Comparison of ENCODE assay signal across 1 cellular context in genomic region chr10:89644967-89645741, GRCh38.
TF ChIP-seq lines count a peak whose summit lies in the region.

Gene PANK1, minus strand, starts transcription at chr10:89645242. Its CDS starts 351 bp downstream, at chr10:89644891.

TF ChIP-seq in HEK293, 187 proteins besides CTCF, POLR2A, EP300 and RAD21 (continued from another document):
- TF ChIP-seq ZBTB10 (tag by site-specific recombination; IDR thresholded peaks at IDR 0.05), result peak; percentile 64; the same call in 1 of the 2 replicates
- TF ChIP-seq ZNF133 (tag by site-specific recombination; IDR thresholded peaks at IDR 0.05), result no peak
- no peak for TF ChIP-seq ZBTB6 (tag by site-specific recombination; IDR thresholded peaks at IDR 0.05)
- TF ChIP-seq KLF7 (tag by site-specific recombination; IDR thresholded peaks at IDR 0.05; ENCODE audit: borderline replicate concordance), result 0 out of 2 replicates have a peak, but pooled peaks have one; percentile 14
- TF ChIP-seq ZNF37A (tag by site-specific recombination; IDR thresholded peaks at IDR 0.05), result no peak
- 0 out of 2 replicates have a peak, but pooled peaks have one; percentile 3 for TF ChIP-seq PBX3 (CRISPR knock-in tag; IDR thresholded peaks at IDR 0.05)
- TF ChIP-seq ZNF677 (tag by site-specific recombination; IDR thresholded peaks at IDR 0.05), result no peak
- 0 out of 2 replicates have a peak, but pooled peaks have one; percentile 55 for TF ChIP-seq ZBTB7A (tag by site-specific recombination; IDR thresholded peaks at IDR 0.05; ENCODE audit: low read depth)
- no peak for TF ChIP-seq ZNF645 (tag by site-specific recombination; IDR thresholded peaks at IDR 0.05)
- TF ChIP-seq SETDB1 (IDR thresholded peaks at IDR 0.05; ENCODE audit: insufficient read length, low read length), result no peak
- TF ChIP-seq ZNF398 (tag by site-specific recombination; IDR thresholded peaks at IDR 0.05), result peak; percentile 98
- TF ChIP-seq ZNF239 (tag by site-specific recombination; IDR thresholded peaks at IDR 0.05), result no peak
- TF ChIP-seq ELK4 (IDR thresholded peaks at IDR 0.05; ENCODE audit: borderline replicate concordance, low read depth, low read length), result no peak
- no peak for TF ChIP-seq ZNF248 (tag by site-specific recombination; IDR thresholded peaks at IDR 0.05)
- TF ChIP-seq ZNF362 (tag by site-specific recombination; IDR thresholded peaks at IDR 0.05), result no peak
- no peak for TF ChIP-seq ZSCAN16 (tag by site-specific recombination; IDR thresholded peaks at IDR 0.05)
- peak; percentile 18; the same call in 1 of the 2 replicates for TF ChIP-seq ZSCAN23 (tag by site-specific recombination; IDR thresholded peaks at IDR 0.05)
- TF ChIP-seq ZNF610 (tag by site-specific recombination; IDR thresholded peaks at IDR 0.05; ENCODE audit: borderline replicate concordance), result no peak
- no peak for TF ChIP-seq ZNF423 (tag by site-specific recombination; IDR thresholded peaks at IDR 0.05)
- no peak for TF ChIP-seq ZNF175 (tag by site-specific recombination; IDR thresholded peaks at IDR 0.05)
- TF ChIP-seq YY2 (tag by site-specific recombination; IDR thresholded peaks at IDR 0.05), result no peak
- TF ChIP-seq HOXA7 (CRISPR knock-in tag; IDR thresholded peaks at IDR 0.05; ENCODE audit: borderline replicate concordance), result no peak
- TF ChIP-seq HIC1 (tag by site-specific recombination; IDR thresholded peaks at IDR 0.05), result peak; percentile 22; the same call in 1 of the 2 replicates
- TF ChIP-seq ZNF366 (tag by site-specific recombination; conservative IDR thresholded peaks at IDR 0.05), result peak; percentile 78
- no peak for TF ChIP-seq ZFP41 (tag by site-specific recombination; IDR thresholded peaks at IDR 0.05; ENCODE audit: borderline replicate concordance)
- peak; percentile 72 for TF ChIP-seq ZNF2 (tag by site-specific recombination; IDR thresholded peaks at IDR 0.05)
- TF ChIP-seq ZNF501 (tag by site-specific recombination; IDR thresholded peaks at IDR 0.05), result peak; percentile 78
- TF ChIP-seq ZNF521 (tag by site-specific recombination; IDR thresholded peaks at IDR 0.05), result no peak
- no peak for TF ChIP-seq ZNF266 (tag by site-specific recombination; IDR thresholded peaks at IDR 0.05; ENCODE audit: low read depth)
- TF ChIP-seq ZNF76 (tag by site-specific recombination; IDR thresholded peaks at IDR 0.05; ENCODE audit: borderline replicate concordance, low read depth), result no peak
- no peak for TF ChIP-seq ZNF121 (tag by site-specific recombination; IDR thresholded peaks at IDR 0.05)
- TF ChIP-seq REPIN1 (tag by site-specific recombination; IDR thresholded peaks at IDR 0.05; ENCODE audit: low read depth), result no peak
- TF ChIP-seq OVOL3 (tag by site-specific recombination; IDR thresholded peaks at IDR 0.05), result no peak
- TF ChIP-seq ZNF600 (tag by site-specific recombination; IDR thresholded peaks at IDR 0.05), result no peak
- TF ChIP-seq ZNF341 (tag by site-specific recombination; IDR thresholded peaks at IDR 0.05; ENCODE audit: low read depth), result peak; percentile 72
- no peak for TF ChIP-seq ZNF48 (tag by site-specific recombination; IDR thresholded peaks at IDR 0.05)
- TF ChIP-seq ZEB2 (tag by site-specific recombination; IDR thresholded peaks at IDR 0.05), result peak; percentile 83; the same call in 1 of the 2 replicates
- no peak for TF ChIP-seq ZNF580 (tag by site-specific recombination; IDR thresholded peaks at IDR 0.05)
- peak; percentile 99 for TF ChIP-seq WT1 (tag by site-specific recombination; IDR thresholded peaks at IDR 0.05)
- no peak for TF ChIP-seq ZNF571 (tag by site-specific recombination; IDR thresholded peaks at IDR 0.05)
- no peak for TF ChIP-seq ZNF555 (tag by site-specific recombination; conservative IDR thresholded peaks at IDR 0.05)
- TF ChIP-seq ZNF510 (tag by site-specific recombination; IDR thresholded peaks at IDR 0.05; ENCODE audit: insufficient replicate concordance), result no peak
- no peak for TF ChIP-seq HOXC10 (CRISPR knock-in tag; IDR thresholded peaks at IDR 0.05)
- no peak for TF ChIP-seq ZNF354C (tag by site-specific recombination; IDR thresholded peaks at IDR 0.05; ENCODE audit: borderline replicate concordance, low read depth)
- no peak; the same call in none of the 2 replicates for TF ChIP-seq KLF1 (tag by site-specific recombination; IDR thresholded peaks at IDR 0.05)
- TF ChIP-seq ZNF704 (tag by site-specific recombination; IDR thresholded peaks at IDR 0.05), result no peak
- TF ChIP-seq ZFP3 (tag by site-specific recombination; IDR thresholded peaks at IDR 0.05; ENCODE audit: low read depth), result no peak
- TF ChIP-seq ZNF10 (tag by site-specific recombination; IDR thresholded peaks at IDR 0.05), result no peak; the same call in 1 of the 2 replicates
- TF ChIP-seq GLIS1 (tag by site-specific recombination; IDR thresholded peaks at IDR 0.05), result peak; percentile 59
- no peak for TF ChIP-seq ZNF791 (tag by site-specific recombination; IDR thresholded peaks at IDR 0.05)
- TF ChIP-seq ZNF184 (tag by site-specific recombination; IDR thresholded peaks at IDR 0.05), result no peak
- peak; percentile 71; the same call in 1 of the 2 replicates for TF ChIP-seq TRIM28 (IDR thresholded peaks at IDR 0.05; ENCODE audit: borderline replicate concordance, low read length)
- TF ChIP-seq ZNF324 (tag by site-specific recombination; IDR thresholded peaks at IDR 0.05), result 0 out of 2 replicates have a peak, but pooled peaks have one; percentile 27
- TF ChIP-seq ZNF624 (tag by site-specific recombination; IDR thresholded peaks at IDR 0.05), result no peak
- TF ChIP-seq ZNF560 (tag by site-specific recombination; IDR thresholded peaks at IDR 0.05; ENCODE audit: borderline replicate concordance), result no peak
